In the genomic region with DNA sequence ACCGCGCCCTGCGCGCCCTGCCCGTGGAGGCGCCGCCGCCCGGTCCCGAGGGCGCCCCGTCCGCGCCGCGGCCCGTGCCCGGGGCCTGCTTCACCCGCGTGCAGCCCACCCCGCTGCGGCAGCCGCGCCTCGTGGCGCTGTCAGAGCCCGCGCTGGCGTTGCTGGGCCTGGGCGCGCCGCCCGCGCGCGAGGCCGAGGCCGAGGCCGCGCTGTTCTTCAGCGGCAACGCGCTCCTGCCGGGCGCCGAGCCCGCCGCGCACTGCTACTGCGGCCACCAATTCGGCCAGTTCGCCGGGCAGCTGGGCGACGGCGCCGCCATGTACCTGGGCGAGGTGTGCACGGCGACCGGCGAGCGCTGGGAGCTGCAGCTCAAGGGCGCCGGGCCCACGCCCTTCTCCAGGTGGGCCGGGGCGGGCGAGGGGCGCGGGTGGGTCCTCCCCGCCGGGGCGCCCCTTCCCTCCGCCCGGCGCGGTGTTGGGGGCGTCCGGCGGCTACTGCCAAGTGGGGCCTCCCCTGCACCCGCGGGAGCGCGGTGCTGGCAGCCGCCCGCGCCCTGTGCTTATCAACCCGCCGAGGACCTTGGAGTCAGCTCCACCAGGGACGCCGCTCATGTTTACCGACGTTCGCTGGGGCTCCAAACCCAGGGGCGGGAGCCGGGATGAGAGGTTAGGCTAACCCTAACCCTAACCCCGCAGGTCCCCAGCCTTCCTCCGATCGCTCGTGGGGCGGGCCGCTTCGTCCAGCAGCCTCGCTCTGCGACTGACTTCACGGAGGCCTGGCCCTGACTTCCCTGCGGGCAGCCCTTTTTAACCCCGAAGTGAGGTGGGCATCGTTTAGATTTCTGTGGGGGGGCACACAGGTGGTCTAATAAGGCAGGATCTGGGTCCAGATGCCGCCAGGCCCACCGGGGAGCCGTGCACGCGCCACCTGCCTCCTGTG, we compare ENCODE assay signal across 8 cellular contexts. TPM values are rescaled to one million over a fixed set of nuclear protein-coding genes. Genes with fewer than 3 reads are reported as not detected.
A peak's percentile ranks its signal among the peaks of the same experiment; 100 is the strongest.
DNase-seq lines count a peak whose midpoint lies in the region; ATAC-seq, FAIRE-seq and TF ChIP-seq lines count a peak whose summit lies in the region.

No MANE protein-coding gene starts in this region.

- H3K4me3 ChIP-seq in OCI-LY1 (ENCODE audit: low read depth, low read length, poor library complexity, severe bottlenecking) (peak overlapping the region; percentile 78), duodenal mucosa (ENCODE audit: low read depth in 1 of 2, low read length in 2 of 2) (peak overlapping the region; percentile 71 to 82), mononuclear cell (ENCODE audit: low read length) (peak overlapping the region; percentile 65)

- TF ChIP-seq POLR2A in GM18505 (IDR thresholded peaks at IDR 0.05; ENCODE audit: borderline replicate concordance, extremely low read depth, insufficient read depth, insufficient read length) = no peak

- H3K9me3 ChIP-seq in OCI-LY1 (ENCODE audit: low read length) = no peaks in the 10 kb centered on the region
- no peaks in the 10 kb centered on the region for H3K9me3 ChIP-seq in duodenal mucosa (ENCODE audit: control insufficient read depth in 1 of 2, low read length in 2 of 2)
- no peaks in the 10 kb centered on the region for H3K9me3 ChIP-seq in mononuclear cell (ENCODE audit: low read depth, low read length)

- peak; percentile 28 for ATAC-seq in GM18505 (IDR thresholded peaks at IDR 0.05; ENCODE audit: unreplicated experiment)

- TF ChIP-seq CTCF in OCI-LY1 (IDR thresholded peaks at IDR 0.05; ENCODE audit: low read length) = no peak

- CTCF ChIA-PET in HEK293T (lab: Yijun Ruan, JAX) = no interaction called here

- H3K36me3 ChIP-seq in OCI-LY1 (ENCODE audit: insufficient read depth, low read length) (peaks cover 59% of the 10 kb centered on the region), duodenal mucosa (ENCODE audit: control insufficient read depth in 1 of 2, insufficient read depth in 2 of 2, low read length in 2 of 2) (peaks cover 7 to 34% of the 10 kb centered on the region in 2 donors)

- H3K4me2 ChIP-seq in OCI-LY1 (ENCODE audit: low read length) = peak overlapping the region; percentile 82

- H3K27me3 ChIP-seq in OCI-LY1 (ENCODE audit: insufficient read depth, low read length) (no peaks in the 10 kb centered on the region), duodenal mucosa (ENCODE audit: control insufficient read depth in 1 of 2, insufficient read depth in 2 of 2, low read length in 2 of 2) (no peaks in the 10 kb centered on the region), mononuclear cell (ENCODE audit: insufficient read depth, low read length) (no peaks in the 10 kb centered on the region)

- H3F3A ChIP-seq in OCI-LY1 (ENCODE audit: insufficient read depth, low read length) = peaks cover 5% of the 10 kb centered on the region; the same call in 1 of the 2 replicates

- DNase-seq in HEK293T (ENCODE audit: extremely low spot score) (no peak), RCC 7860 (ENCODE audit: low spot score) (no peak), GF-D8 (lab: John Stamatoyannopoulos, UW) (no peak)
- DNase-seq in stimulated activated CD4-positive, alpha-beta T cell treated with anti-CD3 and anti-CD28 coated beads, Interleukin-15, amount 100 ng/mL, for 24 hours = no peak

- POLR2A ChIA-PET in HEK293T (lab: Yijun Ruan, JAX) = interaction anchor here (0.9 kb wide), 1 partner anchor 11 kb away, joined by 3 read pairs; no protein-coding TSS in a partner anchor

- peaks cover 53% of the 10 kb centered on the region for H3K4me1 ChIP-seq in OCI-LY1 (ENCODE audit: insufficient read depth, low read length, severe bottlenecking)
- H3K4me1 ChIP-seq in duodenal mucosa (ENCODE audit: control insufficient read depth in 1 of 2, insufficient read depth in 2 of 2, low read length in 2 of 2) = peaks cover 14 to 15% of the 10 kb centered on the region in 2 donors
- peaks cover 51% of the 10 kb centered on the region for H3K4me1 ChIP-seq in mononuclear cell (ENCODE audit: insufficient read depth, low read length)

- H3K79me2 ChIP-seq in OCI-LY1 (ENCODE audit: insufficient read depth, low read length) = peaks cover 25% of the 10 kb centered on the region

- FAIRE-seq in RCC 7860 (lab: Jason Lieb, UNC) = no peak

- H4K20me1 ChIP-seq in OCI-LY1 (ENCODE audit: insufficient read depth, low read length) = no peaks in the 10 kb centered on the region

- H2AFZ ChIP-seq in OCI-LY1 (ENCODE audit: low read length) = no peak overlapping the region

- H3K27ac ChIP-seq in OCI-LY1 (ENCODE audit: low read depth, low read length, poor library complexity, severe bottlenecking) (peak overlapping the region; percentile 73), duodenal mucosa (ENCODE audit: low read depth, low read length) (peak overlapping the region; percentile 10)

- no peaks in the 10 kb centered on the region for H3K9me2 ChIP-seq in OCI-LY1 (ENCODE audit: low read depth, low read length)

- H3K9ac ChIP-seq in OCI-LY1 (ENCODE audit: low read length) (peak overlapping the region; percentile 79), duodenal mucosa (ENCODE audit: low read depth in 1 of 2, low read length in 2 of 2) (peak overlapping the region; percentile 57 to 73)

TF ChIP-seq in HEK293T, 16 proteins besides CTCF, POLR2A, EP300 and RAD21:
- TF ChIP-seq, protein P1, sequence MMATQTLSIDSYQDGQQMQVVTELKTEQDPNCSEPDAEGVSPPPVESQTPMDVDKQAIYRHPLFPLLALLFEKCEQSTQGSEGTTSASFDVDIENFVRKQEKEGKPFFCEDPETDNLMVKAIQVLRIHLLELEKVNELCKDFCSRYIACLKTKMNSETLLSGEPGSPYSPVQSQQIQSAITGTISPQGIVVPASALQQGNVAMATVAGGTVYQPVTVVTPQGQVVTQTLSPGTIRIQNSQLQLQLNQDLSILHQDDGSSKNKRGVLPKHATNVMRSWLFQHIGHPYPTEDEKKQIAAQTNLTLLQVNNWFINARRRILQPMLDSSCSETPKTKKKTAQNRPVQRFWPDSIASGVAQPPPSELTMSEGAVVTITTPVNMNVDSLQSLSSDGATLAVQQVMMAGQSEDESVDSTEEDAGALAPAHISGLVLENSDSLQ (IDR thresholded peaks at IDR 0.05) = no peak
- TF ChIP-seq CTBP1 (IDR thresholded peaks at IDR 0.05; ENCODE audit: borderline replicate concordance) = no peak
- TF ChIP-seq ZNF384 (IDR thresholded peaks at IDR 0.05) = no peak
- no peak for TF ChIP-seq NFRKB (IDR thresholded peaks at IDR 0.05)
- no peak for TF ChIP-seq TARDBP (IDR thresholded peaks at IDR 0.05)
- TF ChIP-seq L3MBTL2 (conservative IDR thresholded peaks at IDR 0.05) = peak; percentile 40
- no peak for TF ChIP-seq HDGF (IDR thresholded peaks at IDR 0.05; ENCODE audit: borderline replicate concordance)

RNA-seq across cellular contexts. Expression of gene SELENOO, which starts 0.6 kb away (rescaled TPM):
- total RNA-seq in mononuclear cell = 11.8 TPM

RNA-seq across cellular contexts. Expression of gene TRABD, which starts 15.7 kb away (rescaled TPM):
- 44.0 TPM for total RNA-seq in mononuclear cell

RNA-seq across cellular contexts. Expression of gene PANX2, which starts 30.9 kb away (rescaled TPM):
- total RNA-seq in mononuclear cell = 0.94 TPM

RNA-seq across cellular contexts. Expression of gene TUBGCP6, which starts 43.4 kb away (rescaled TPM):
- total RNA-seq in mononuclear cell = 45.1 TPM

RNA-seq across cellular contexts. Expression of gene HDAC10, which starts 49.6 kb away (rescaled TPM):
- 36.4 TPM for total RNA-seq in mononuclear cell
